8 cellular contexts compared by ENCODE assay signal in genomic region chr17:40803617-40804082, GRCh38. TPM values are rescaled to one million over a fixed set of nuclear protein-coding genes. Genes with fewer than 3 reads are reported as not detected.
DNase-seq lines count a peak whose midpoint lies in the region; ATAC-seq, FAIRE-seq and TF ChIP-seq lines count a peak whose summit lies in the region.

No MANE protein-coding gene starts in this region.

- no peak for TF ChIP-seq POLR2A in heart left ventricle (IDR thresholded peaks at IDR 0.05)

- H3K27ac Mint-ChIP-seq in activated naive CD8-positive, alpha-beta T cell treated with anti-CD3 and anti-CD28 coated beads, Interleukin-2, amount 10 ng/mL, durations not matched to agents 7 days and 5 days = no peak overlapping the region

- H3K36me3 ChIP-seq in heart left ventricle = no peaks in the 10 kb centered on the region

- no peak overlapping the region for H3K4me3 ChIP-seq in heart left ventricle

- peak; percentile 80 for FAIRE-seq in GM18507 (lab: Jason Lieb, UNC)

- peak; percentile 73 for ATAC-seq in activated naive CD8-positive, alpha-beta T cell treated with anti-CD3 and anti-CD28 coated beads, Interleukin-2, amount 10 ng/mL, durations not matched to agents 7 days and 5 days (ENCODE audit: low read depth)
- ATAC-seq in heart left ventricle (peak; percentile 61 to 90 (median 86)), HG02852 (IDR thresholded peaks at IDR 0.05; ENCODE audit: unreplicated experiment) (no peak)

- peaks cover 0 to 6% (median 1%) of the 10 kb centered on the region in 12 donors for H3K4me1 ChIP-seq in heart left ventricle

- DNase-seq in GM18507 (ENCODE audit: extremely low spot score, insufficient read length, low read depth) = peak; percentile 38
- peak; percentile 55 for DNase-seq in NCI-H1694 (lab: John Stamatoyannopoulos, UW)
- peak; percentile 60 for DNase-seq in T follicular helper cell (ENCODE audit: low read depth)
- DNase-seq in activated naive CD8-positive, alpha-beta T cell treated with anti-CD3 and anti-CD28 coated beads, Interleukin-2, amount 10 ng/mL, durations not matched to agents 7 days and 5 days = peak; percentile 75
- DNase-seq in heart left ventricle = peak; percentile 65 to 78 (median 70)
- peak; percentile 58 for DNase-seq in renal cortical epithelial cell (ENCODE audit: low read depth)
- DNase-seq in cortex of kidney (lab: John Stamatoyannopoulos, UW) = no peak

- peaks cover 3% of the 10 kb centered on the region for H3K4me1 Mint-ChIP-seq in activated naive CD8-positive, alpha-beta T cell treated with anti-CD3 and anti-CD28 coated beads, Interleukin-2, amount 10 ng/mL, durations not matched to agents 7 days and 5 days

- TF ChIP-seq CTCF in heart left ventricle (IDR thresholded peaks at IDR 0.05) = peak; percentile 72 to 92 (median 83)

- intact Hi-C loops in heart left ventricle (cut with DNase I) = loop anchor here in 9 of 10 donors (1.0 to 10.0 kb wide), 12 partner anchors 51 to 864 kb away; no protein-coding TSS in a partner anchor

- H3K36me3 Mint-ChIP-seq in activated naive CD8-positive, alpha-beta T cell treated with anti-CD3 and anti-CD28 coated beads, Interleukin-2, amount 10 ng/mL, durations not matched to agents 7 days and 5 days = no peaks in the 10 kb centered on the region

- no peaks in the 10 kb centered on the region for H3K9me3 ChIP-seq in heart left ventricle

- WGBS in heart left ventricle, 4 donors = 8 to 14% (median 11%) methylated on average over 13 of the region's 13 CpGs

- POLR2A ChIA-PET in activated naive CD8-positive, alpha-beta T cell treated with anti-CD3 and anti-CD28 coated beads, Interleukin-2, amount 10 ng/mL, durations not matched to agents 7 days and 5 days (lab: Charles Lee) = no interaction called here

- H3K4me3 Mint-ChIP-seq in activated naive CD8-positive, alpha-beta T cell treated with anti-CD3 and anti-CD28 coated beads, Interleukin-2, amount 10 ng/mL, durations not matched to agents 7 days and 5 days = no peak overlapping the region

- H3K27me3 Mint-ChIP-seq in activated naive CD8-positive, alpha-beta T cell treated with anti-CD3 and anti-CD28 coated beads, Interleukin-2, amount 10 ng/mL, durations not matched to agents 7 days and 5 days = peaks cover 39% of the 10 kb centered on the region

- H3K9me3 Mint-ChIP-seq in activated naive CD8-positive, alpha-beta T cell treated with anti-CD3 and anti-CD28 coated beads, Interleukin-2, amount 10 ng/mL, durations not matched to agents 7 days and 5 days = no peaks in the 10 kb centered on the region

- H3K27me3 ChIP-seq in heart left ventricle = peaks cover 0 to 37% (median 8%) of the 10 kb centered on the region in 9 donors

- H3K27ac ChIP-seq in heart left ventricle = no peak overlapping the region

RNA-seq across cellular contexts. Expression of gene KRT28, which starts 3.9 kb away (rescaled TPM):
- total RNA-seq in activated naive CD8-positive, alpha-beta T cell treated with anti-CD3 and anti-CD28 coated beads, Interleukin-2, amount 10 ng/mL, durations not matched to agents 7 days and 5 days = not detected
- not detected for total RNA-seq in heart left ventricle
- not detected for polyA plus RNA-seq in heart left ventricle
- not detected in 2 replicates for total RNA-seq in renal cortical epithelial cell

RNA-seq across cellular contexts. Expression of gene KRT10, which starts 18.8 kb away (rescaled TPM):
- total RNA-seq in activated naive CD8-positive, alpha-beta T cell treated with anti-CD3 and anti-CD28 coated beads, Interleukin-2, amount 10 ng/mL, durations not matched to agents 7 days and 5 days = 10 to 100 TPM; 25.7 to 28.6 TPM
- total RNA-seq in heart left ventricle (10 to 100 TPM; 17.6 to 70.8 (median 50.1) TPM), renal cortical epithelial cell (3.6 and 4.6 TPM in 2 replicates)
- 10 to 100 TPM; 21.9 to 81.9 TPM for polyA plus RNA-seq in heart left ventricle

RNA-seq across cellular contexts. Expression of gene KRT27, which starts 21.3 kb away (rescaled TPM):
- total RNA-seq in activated naive CD8-positive, alpha-beta T cell treated with anti-CD3 and anti-CD28 coated beads, Interleukin-2, amount 10 ng/mL, durations not matched to agents 7 days and 5 days = not detected
- total RNA-seq in heart left ventricle = not detected
- not detected for polyA plus RNA-seq in heart left ventricle
- not detected in 2 replicates for total RNA-seq in renal cortical epithelial cell

RNA-seq across cellular contexts. Expression of gene KRT26, which starts 31.6 kb away (rescaled TPM):
- total RNA-seq in activated naive CD8-positive, alpha-beta T cell treated with anti-CD3 and anti-CD28 coated beads, Interleukin-2, amount 10 ng/mL, durations not matched to agents 7 days and 5 days = not detected
- not detected for total RNA-seq in heart left ventricle
- not detected for polyA plus RNA-seq in heart left ventricle
- not detected in 2 replicates for total RNA-seq in renal cortical epithelial cell

RNA-seq across cellular contexts. Expression of gene KRT25, which starts 48.5 kb away (rescaled TPM):
- not detected for total RNA-seq in activated naive CD8-positive, alpha-beta T cell treated with anti-CD3 and anti-CD28 coated beads, Interleukin-2, amount 10 ng/mL, durations not matched to agents 7 days and 5 days
- not detected for total RNA-seq in heart left ventricle
- not detected for polyA plus RNA-seq in heart left ventricle
- total RNA-seq in renal cortical epithelial cell = not detected in 2 replicates
